In the genomic region with DNA sequence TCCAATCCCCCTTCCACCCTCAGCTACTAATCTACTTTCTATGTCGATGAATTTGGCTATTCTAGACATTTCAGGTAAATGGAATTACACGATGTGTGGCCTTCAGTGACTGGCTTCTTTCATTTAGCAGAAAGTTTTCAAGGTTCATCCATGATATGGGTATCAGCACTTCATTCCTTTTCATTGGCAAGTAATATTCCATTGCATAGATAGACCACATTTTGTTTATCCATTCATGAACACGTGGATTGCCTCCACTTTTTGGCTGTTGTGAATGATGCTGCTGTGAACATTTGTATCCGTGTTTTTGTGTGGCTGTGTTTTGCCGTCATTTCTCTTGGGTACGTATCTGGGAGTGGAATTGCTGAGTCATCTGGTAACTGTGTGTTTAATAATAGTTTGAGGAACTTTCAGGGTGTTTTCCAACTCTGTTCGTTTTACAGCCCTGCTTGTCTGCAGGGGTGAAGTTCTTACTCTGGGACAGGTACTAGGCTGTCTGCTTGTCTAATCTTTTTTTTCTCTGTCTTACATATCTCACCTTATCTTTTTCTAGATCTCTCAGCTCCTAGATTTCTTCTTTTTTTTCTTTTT, we compare ENCODE assay signal across 2 cellular contexts.
A peak's percentile ranks its signal among the peaks of the same experiment; 100 is the strongest.
TF ChIP-seq lines count a peak whose summit lies in the region.

No MANE protein-coding gene starts in this region.

TF ChIP-seq in SK-N-SH treated with all-trans-retinoic acid at 6 μM for 48 hours, 23 proteins besides CTCF, POLR2A, EP300 and RAD21 (continued from another document):
- no peak for TF ChIP-seq CSRNP3 (CRISPR knock-in tag; IDR thresholded peaks at IDR 0.05)
- TF ChIP-seq TOX (CRISPR knock-in tag; IDR thresholded peaks at IDR 0.05; ENCODE audit: borderline replicate concordance) = no peak
- TF ChIP-seq RARB (CRISPR knock-in tag; IDR thresholded peaks at IDR 0.05) = no peak
- TF ChIP-seq ZNF8 (CRISPR knock-in tag; IDR thresholded peaks at IDR 0.05) = peak; percentile 77
- TF ChIP-seq OSR1 (CRISPR knock-in tag; IDR thresholded peaks at IDR 0.05) = no peak
- no peak for TF ChIP-seq ZC3H10 (CRISPR knock-in tag; IDR thresholded peaks at IDR 0.05)
TF ChIP-seq in SK-N-SH treated with all-trans-retinoic acid at 6 μM for 48 hours: peak in this region for 1.

TF ChIP-seq in SK-N-SH, 30 proteins besides CTCF, POLR2A, EP300 and RAD21 (continued from another document):
- TF ChIP-seq USF1 (IDR thresholded peaks at IDR 0.05; ENCODE audit: borderline replicate concordance, low read depth) (no peak), ZBTB33 (IDR thresholded peaks at IDR 0.05; ENCODE audit: borderline replicate concordance, low read depth) (no peak), MEF2A (IDR thresholded peaks at IDR 0.05; ENCODE audit: borderline replicate concordance, low read depth) (no peak), POLR2AphosphoS5 (IDR thresholded peaks at IDR 0.05; ENCODE audit: low read depth, low read length) (no peak), RFX5 (IDR thresholded peaks at IDR 0.05; ENCODE audit: low read length) (no peak), GATA2 (CRISPR knock-in tag; IDR thresholded peaks at IDR 0.05) (no peak), EZH2phosphoT487 (IDR thresholded peaks at IDR 0.05; ENCODE audit: borderline replicate concordance, low read depth) (no peak), FOSL2 (IDR thresholded peaks at IDR 0.05; ENCODE audit: borderline replicate concordance, low read depth) (no peak), SIN3A (IDR thresholded peaks at IDR 0.05; ENCODE audit: borderline replicate concordance, low read depth, low read length) (no peak)
- TF ChIP-seq, protein P1, sequence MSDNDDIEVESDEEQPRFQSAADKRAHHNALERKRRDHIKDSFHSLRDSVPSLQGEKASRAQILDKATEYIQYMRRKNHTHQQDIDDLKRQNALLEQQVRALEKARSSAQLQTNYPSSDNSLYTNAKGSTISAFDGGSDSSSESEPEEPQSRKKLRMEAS (IDR thresholded peaks at IDR 0.05; ENCODE audit: low read depth) = no peak
